In genomic region chr15:62067448-62068044, GRCh38 we compare ENCODE assay signal across 8 cellular contexts. TPM values are rescaled to one million over a fixed set of nuclear protein-coding genes. Genes with fewer than 3 reads are reported as not detected.
DNase-seq lines count a peak whose midpoint lies in the region; ATAC-seq, FAIRE-seq and TF ChIP-seq lines count a peak whose summit lies in the region.

No MANE protein-coding gene starts in this region.

- no peaks in the 10 kb centered on the region for H3K79me2 ChIP-seq in H1 (ENCODE audit: control insufficient read depth in 1 of 2, insufficient read depth in 2 of 2, low read length in 2 of 2)

- no peak overlapping the region for H2BK20ac ChIP-seq in H1 (ENCODE audit: low read length)

- H4K91ac ChIP-seq in H1 (replicated peaks; ENCODE audit: insufficient read length, low read length) = no peak overlapping the region

- peak overlapping the region; percentile 89 for H3K4me3 ChIP-seq in CD4-positive, CD25-positive, alpha-beta regulatory T cell (ENCODE audit: low read depth, low read length)
- H3K4me3 ChIP-seq in HEK293 (ENCODE audit: low read depth, low read length) (peak overlapping the region; percentile 22), H1 (ENCODE audit: extremely low read depth in 1 of 4, insufficient read depth in 2 of 4, low read depth in 3 of 4, low read length in 4 of 4) (peak overlapping the region; percentile 7 to 48 (median 18); a peak in 7 of 8 replicates), mucosa of rectum (ENCODE audit: low read length in 2 of 2) (peak overlapping the region; percentile 70 to 71), thyroid gland (replicated peaks in 1 of 3) (peak overlapping the region in 2 of 3 donors; percentile 39 to 53)

- peak overlapping the region; percentile 88 to 94 (median 90) for H3K4me3 Mint-ChIP-seq in CD4-positive, CD25-positive, alpha-beta regulatory T cell
- H3K4me3 Mint-ChIP-seq in activated B cell treated with CpG ODN at 0.5 μM for 24 hours = peak overlapping the region; percentile 80

- intact Hi-C loops in activated B cell treated with CpG ODN at 0.5 μM for 24 hours (cut with micrococcal nuclease) = loop anchor here (1.0 to 10.0 kb wide), 3 partner anchors 7 to 1673 kb away; partner anchors contain the start of genes ANXA2 and VPS13C
- intact Hi-C loops in thyroid gland (cut with DNase I) = no loop called here

- peak; percentile 60 to 69 for ATAC-seq in CD4-positive, CD25-positive, alpha-beta regulatory T cell (ENCODE audit: low read depth in 2 of 2)
- ATAC-seq in activated B cell treated with CpG ODN at 0.5 μM for 24 hours (ENCODE audit: low read depth) = peak; percentile 66

- H3K9me3 Mint-ChIP-seq in CD4-positive, CD25-positive, alpha-beta regulatory T cell = no peaks in the 10 kb centered on the region
- no peaks in the 10 kb centered on the region for H3K9me3 Mint-ChIP-seq in activated B cell treated with CpG ODN at 0.5 μM for 24 hours

- no peak overlapping the region for H3K23ac ChIP-seq in H1 (ENCODE audit: insufficient read length)

- H2BK15ac ChIP-seq in H1 (ENCODE audit: low read length) = no peak overlapping the region

- peaks cover 23% of the 10 kb centered on the region for H3K27me3 ChIP-seq in CD4-positive, CD25-positive, alpha-beta regulatory T cell (ENCODE audit: control insufficient read depth, insufficient read depth, low read length)
- H3K27me3 ChIP-seq in H1 (replicated peaks in 1 of 4; ENCODE audit: control insufficient read depth in 3 of 4, extremely low read depth in 1 of 4, insufficient read depth in 3 of 4, low read length in 3 of 4) (peaks cover 15 to 45% (median 35%) of the 10 kb centered on the region in 4 experiments), mucosa of rectum (ENCODE audit: control insufficient read depth in 2 of 2, insufficient read depth in 2 of 2, low read length in 2 of 2) (no peaks in the 10 kb centered on the region), thyroid gland (no peaks in the 10 kb centered on the region)

- H3K23me2 ChIP-seq in H1 (ENCODE audit: low read depth, low read length) = peaks cover 9% of the 10 kb centered on the region; the same call in 1 of the 2 replicates

- FAIRE-seq in H1 (lab: Jason Lieb, UNC) = no peak

- peaks cover 28% of the 10 kb centered on the region for H3K4me1 ChIP-seq in CD4-positive, CD25-positive, alpha-beta regulatory T cell (ENCODE audit: control insufficient read depth, insufficient read depth, low read length, poor library complexity, severe bottlenecking)
- no peaks in the 10 kb centered on the region for H3K4me1 ChIP-seq in HEK293 (ENCODE audit: control insufficient read depth, insufficient read depth, low read length)
- H3K4me1 ChIP-seq in H1 (replicated peaks in 1 of 4; ENCODE audit: control insufficient read depth in 3 of 4, insufficient read depth in 4 of 4, low read length in 3 of 4) = peaks cover 3 to 7% (median 6%) of the 10 kb centered on the region in 4 experiments; a peak in 4 of 7 replicates
- peaks cover 7 to 11% of the 10 kb centered on the region in 2 donors for H3K4me1 ChIP-seq in mucosa of rectum (ENCODE audit: control insufficient read depth in 2 of 2, insufficient read depth in 2 of 2, low read length in 2 of 2)
- peaks cover 4 to 13% of the 10 kb centered on the region in 2 donors for H3K4me1 ChIP-seq in thyroid gland

- H3K36me3 ChIP-seq in CD4-positive, CD25-positive, alpha-beta regulatory T cell (ENCODE audit: control insufficient read depth, insufficient read depth, low read length) = no peaks in the 10 kb centered on the region
- H3K36me3 ChIP-seq in HEK293 (ENCODE audit: control insufficient read depth in 2 of 2, insufficient read depth in 1 of 2, low read length in 2 of 2) = no peaks in the 10 kb centered on the region
- H3K36me3 ChIP-seq in H1 (ENCODE audit: control insufficient read depth in 2 of 4, insufficient read depth in 4 of 4, low read length in 3 of 4) = no peaks in the 10 kb centered on the region
- H3K36me3 ChIP-seq in mucosa of rectum (ENCODE audit: control insufficient read depth in 2 of 2, insufficient read depth in 2 of 2, low read length in 2 of 2) = no peaks in the 10 kb centered on the region
- H3K36me3 ChIP-seq in thyroid gland = no peaks in the 10 kb centered on the region

- peak overlapping the region in 1 of 3 donors; percentile 87 for H3K27ac Mint-ChIP-seq in CD4-positive, CD25-positive, alpha-beta regulatory T cell
- peak overlapping the region; percentile 41 for H3K27ac Mint-ChIP-seq in activated B cell treated with CpG ODN at 0.5 μM for 24 hours

- POLR2A ChIA-PET in HEK293 (lab: Yijun Ruan, JAX) = interaction anchor here (0.5 to 1.4 kb wide), 2 partner anchors 9 to 839 kb away, joined by 3 read pairs; partner anchors contain the start of gene RORA
- POLR2A ChIA-PET in activated B cell treated with CpG ODN at 0.5 μM for 24 hours (lab: Charles Lee) = interaction anchor here (1.0 kb wide), 1 partner anchor 41 kb away, joined by 4 read pairs; no protein-coding TSS in a partner anchor
- POLR2A ChIA-PET in H1 (lab: Charles Lee; ENCODE audit: partially characterized antibody) = interaction anchor here (1.0 kb wide), 1 partner anchor 8 kb away, joined by 3 read pairs; no protein-coding TSS in a partner anchor

- peak; percentile 39 for TF ChIP-seq CTCF in HEK293 (tag by site-specific recombination; IDR thresholded peaks at IDR 0.05)
- no peak for TF ChIP-seq CTCF in activated B cell treated with CpG ODN at 0.5 μM for 24 hours (IDR thresholded peaks at IDR 0.05)
- peak in 2 of 3 experiments; percentile 1 to 3; a peak in 2 of 4 replicates for TF ChIP-seq CTCF in H1 (IDR thresholded peaks at IDR 0.05; ENCODE audit: control extremely low read depth in 1 of 3, insufficient read depth in 1 of 3, low read depth in 1 of 3, low read length in 3 of 3)
- no peak for TF ChIP-seq CTCF in thyroid gland (IDR thresholded peaks at IDR 0.05)

- 0 out of 2 replicates have a peak overlapping the region, but pooled peaks have one; percentile 2 for H3K18ac ChIP-seq in H1 (ENCODE audit: extremely low read depth, low read length)

- peak overlapping the region; percentile 62 to 70 for H3K4me2 ChIP-seq in H1 (ENCODE audit: insufficient read depth in 1 of 2, low read depth in 2 of 2, low read length in 2 of 2)

- peaks cover 14 to 34% (median 26%) of the 10 kb centered on the region in 4 donors for H3K4me1 Mint-ChIP-seq in CD4-positive, CD25-positive, alpha-beta regulatory T cell
- peaks cover 20% of the 10 kb centered on the region for H3K4me1 Mint-ChIP-seq in activated B cell treated with CpG ODN at 0.5 μM for 24 hours

- WGBS in H1 (ENCODE audit: extremely low coverage in 1 of 2, insufficient coverage in 1 of 2, insufficient read length in 1 of 2, insufficient replicate concordance in 2 of 2, low coverage in 1 of 2, low lambda C conversion rate in 2 of 2, missing lambda C conversion rate in 1 of 2), 2 experiments = 6% methylated on average over 18 of the region's 62 CpGs; no CpG with 5 or more reads in 1 of the 2 experiments
- 2 to 5% methylated on average over 8 to 14 of the region's 62 CpGs for WGBS in thyroid gland, 2 donors

- no peak overlapping the region for H2AK5ac ChIP-seq in H1 (ENCODE audit: low read depth, low read length)

- no peaks in the 10 kb centered on the region for H3K36me3 Mint-ChIP-seq in CD4-positive, CD25-positive, alpha-beta regulatory T cell
- H3K36me3 Mint-ChIP-seq in activated B cell treated with CpG ODN at 0.5 μM for 24 hours (ENCODE audit: low read depth) = no peaks in the 10 kb centered on the region

- peak in 2 of 3 donors; percentile 18 to 37 for DNase-seq in CD4-positive, CD25-positive, alpha-beta regulatory T cell
- DNase-seq in activated B cell treated with CpG ODN at 0.5 μM for 24 hours (no peak), H1 (ENCODE audit: low read depth in 1 of 2, low spot score in 2 of 2) (peak in 1 of 2 experiments; percentile 70), thyroid gland (peak; percentile 37 to 42), Kasumi-1 (lab: John Stamatoyannopoulos, UW) (no peak), NCI-H2029 treated with DMSO at 0.1 percent for 48 hours (lab: John Stamatoyannopoulos, UW) (no peak)

- H3K56ac ChIP-seq in H1 (replicated peaks; ENCODE audit: insufficient read length, low read depth, low read length) = no peak overlapping the region

- H4K20me1 ChIP-seq in H1 (replicated peaks in 1 of 2; ENCODE audit: control insufficient read depth in 1 of 2, insufficient read depth in 2 of 2, low read length in 2 of 2) = peaks cover 0 to 5% of the 10 kb centered on the region in 2 experiments

- TF ChIP-seq RAD21 in H1 (IDR thresholded peaks at IDR 0.05 in 1 of 2, conservative IDR thresholded peaks at IDR 0.05 in 1 of 2; ENCODE audit: low read depth in 2 of 2, low read length in 2 of 2) = no peak

- H3K9ac ChIP-seq in H1 (replicated peaks in 1 of 4; ENCODE audit: extremely low read depth in 1 of 4, low read depth in 3 of 4, low read length in 3 of 4) (no peak overlapping the region), mucosa of rectum (ENCODE audit: low read depth in 1 of 2, low read length in 2 of 2) (peak overlapping the region in 1 of 2 donors; percentile 38)

- no peaks in the 10 kb centered on the region for H3K9me3 ChIP-seq in CD4-positive, CD25-positive, alpha-beta regulatory T cell (ENCODE audit: control insufficient read depth in 2 of 2, low read length in 2 of 2)
- no peaks in the 10 kb centered on the region for H3K9me3 ChIP-seq in HEK293 (ENCODE audit: control insufficient read depth, insufficient read depth, low read depth, low read length)
- no peaks in the 10 kb centered on the region for H3K9me3 ChIP-seq in H1 (ENCODE audit: insufficient read depth in 2 of 2, low read depth in 1 of 2, low read length in 1 of 2)
- H3K9me3 ChIP-seq in mucosa of rectum (ENCODE audit: control insufficient read depth in 2 of 2, low read length in 2 of 2) = no peaks in the 10 kb centered on the region
- no peaks in the 10 kb centered on the region for H3K9me3 ChIP-seq in thyroid gland

- no peak overlapping the region for H2BK12ac ChIP-seq in H1 (ENCODE audit: low read depth, low read length)

- H2AFZ ChIP-seq in H1 (ENCODE audit: low read length) = no peak overlapping the region

- CTCF ChIA-PET in HEK293 (lab: Yijun Ruan, JAX) = interaction anchor here (0.6 to 0.7 kb wide), 2 partner anchors 20 to 1533 kb away, joined by 3 read pairs; no protein-coding TSS in a partner anchor
- CTCF ChIA-PET in activated B cell treated with CpG ODN at 0.5 μM for 24 hours (lab: Charles Lee) = interaction anchor here (1.2 to 1.6 kb wide), 2 partner anchors 41 to 233 kb away, joined by 3 to 4 read pairs; no protein-coding TSS in a partner anchor
- CTCF ChIA-PET in H1 (lab: Charles Lee; ENCODE audit: partially characterized antibody) = interaction anchor here (0.6 to 1.5 kb wide), 6 partner anchors 70 to 277 kb away, joined by 3 to 5 read pairs (median 3); no protein-coding TSS in a partner anchor

- no peak overlapping the region for H3K27ac ChIP-seq in CD4-positive, CD25-positive, alpha-beta regulatory T cell (ENCODE audit: insufficient read depth, low read length, poor library complexity, severe bottlenecking)
- H3K27ac ChIP-seq in HEK293 (ENCODE audit: extremely low read depth, low read depth, low read length) (peak overlapping the region; percentile 41; the same call in 1 of the 2 replicates), H1 (ENCODE audit: low read depth, low read length) (no peak overlapping the region), mucosa of rectum (ENCODE audit: low read depth in 2 of 2, low read length in 2 of 2) (no peak overlapping the region), thyroid gland (no peak overlapping the region)

- H3K4ac ChIP-seq in H1 (replicated peaks; ENCODE audit: insufficient read length, low read depth, low read length) = no peak overlapping the region

- H2BK5ac ChIP-seq in H1 (ENCODE audit: low read depth, low read length) = no peak overlapping the region

- H3K79me1 ChIP-seq in H1 (ENCODE audit: low read depth, low read length) = no peaks in the 10 kb centered on the region

- no peak for TF ChIP-seq EP300 in H1 (IDR thresholded peaks at IDR 0.05; ENCODE audit: borderline replicate concordance in 1 of 2, low read depth in 2 of 2, low read length in 2 of 2)

- peaks cover 53% of the 10 kb centered on the region for H3K27me3 Mint-ChIP-seq in CD4-positive, CD25-positive, alpha-beta regulatory T cell
- H3K27me3 Mint-ChIP-seq in activated B cell treated with CpG ODN at 0.5 μM for 24 hours = peaks cover 18% of the 10 kb centered on the region

- no peak overlapping the region for H2BK120ac ChIP-seq in H1 (replicated peaks; ENCODE audit: low read depth, low read length)

- no peak overlapping the region for H4K5ac ChIP-seq in H1 (ENCODE audit: insufficient read length, low read depth, low read length)

- TF ChIP-seq POLR2A in H1 (IDR thresholded peaks at IDR 0.05; ENCODE audit: control extremely low read depth in 1 of 2, low read depth in 2 of 2, low read length in 2 of 2) (no peak), thyroid gland (IDR thresholded peaks at IDR 0.05) (no peak)

- no peak overlapping the region for H3K14ac ChIP-seq in H1 (ENCODE audit: insufficient read length)

- no peak overlapping the region; the same call in 1 of the 2 replicates for H4K8ac ChIP-seq in H1 (ENCODE audit: extremely low read depth, insufficient read depth, low read length)

RNA-seq across cellular contexts. Expression of gene C2CD4A, which starts 0.8 kb away (rescaled TPM):
- total RNA-seq in CD4-positive, CD25-positive, alpha-beta regulatory T cell = 0.17 TPM
- under 1 TPM; 0.10 to 0.28 (median 0.12) TPM for polyA plus RNA-seq in CD4-positive, CD25-positive, alpha-beta regulatory T cell
- total RNA-seq in activated B cell treated with CpG ODN at 0.5 μM for 24 hours (not detected in 2 replicates), thyroid gland (under 1 TPM in 3 of 4 donors, not detected in 1; 0.22 to 0.39 (median 0.25) TPM)
- not detected in 2 replicates for total RNA-seq in H1 (2021; fragmentation: NEBNext Ultra II Directional; extraction: Animal tissue kit (Norgen Biotek cat#: 25700))
- polyA plus RNA-seq in H1 (2011; rRNA removed) = not detected in 2 replicates
- polyA plus RNA-seq in H1 (2011; cell fraction: cytosol; rRNA removed) = not detected
- not detected for polyA plus RNA-seq in H1 (2011; cell fraction: nucleus; rRNA removed)
- 0.10 TPM in 1 of 4 replicates, not detected in the others for polyA plus RNA-seq in H1 (2012, experiment 1 of 2)
- polyA plus RNA-seq in H1 (2012, experiment 2 of 2) = 0.04 TPM
- 0.04 TPM for polyA plus RNA-seq in H1 (2013, experiment 1 of 2)
- 0.04 TPM for polyA plus RNA-seq in H1 (2013, experiment 2 of 2)
- not detected in 2 replicates for polyA minus RNA-seq in H1 (2011; rRNA and poly(A)+ RNA removed)
- not detected for polyA minus RNA-seq in H1 (2011; cell fraction: cytosol; rRNA and poly(A)+ RNA removed)
- 0.40 TPM for polyA minus RNA-seq in H1 (2011; cell fraction: nucleus; rRNA and poly(A)+ RNA removed)

RNA-seq across cellular contexts. Expression of gene VPS13C, which starts 7.3 kb away (rescaled TPM):
- total RNA-seq in CD4-positive, CD25-positive, alpha-beta regulatory T cell = 150 TPM
- 10 to 100 TPM; 11.2 to 17.4 (median 13.8) TPM for polyA plus RNA-seq in CD4-positive, CD25-positive, alpha-beta regulatory T cell
- total RNA-seq in activated B cell treated with CpG ODN at 0.5 μM for 24 hours (140 and 172 TPM in 2 replicates), thyroid gland (100 to 1,000 TPM in 3 of 4 donors, 10 to 100 TPM in 1; 99.4 to 159 (median 119) TPM)
- 14.1 and 18.8 TPM in 2 replicates for total RNA-seq in H1 (2021; fragmentation: NEBNext Ultra II Directional; extraction: Animal tissue kit (Norgen Biotek cat#: 25700))
- polyA plus RNA-seq in H1 (2011; rRNA removed) = 3.0 and 4.8 TPM in 2 replicates
- polyA plus RNA-seq in H1 (2011; cell fraction: cytosol; rRNA removed) = 4.7 TPM
- polyA plus RNA-seq in H1 (2011; cell fraction: nucleus; rRNA removed) = 4.3 TPM
- polyA plus RNA-seq in H1 (2012, experiment 1 of 2) = 4.8 to 7.2 TPM (median 6.1 TPM) in 4 replicates
- 0.42 TPM for polyA plus RNA-seq in H1 (2012, experiment 2 of 2)
- 11.0 TPM for polyA plus RNA-seq in H1 (2013, experiment 1 of 2)
- 8.7 TPM for polyA plus RNA-seq in H1 (2013, experiment 2 of 2)
- 25.1 and 42.6 TPM in 2 replicates for polyA minus RNA-seq in H1 (2011; rRNA and poly(A)+ RNA removed)
- polyA minus RNA-seq in H1 (2011; cell fraction: cytosol; rRNA and poly(A)+ RNA removed) = 18.9 TPM
- 51.5 TPM for polyA minus RNA-seq in H1 (2011; cell fraction: nucleus; rRNA and poly(A)+ RNA removed)

Comparison
In these comparisons a context has a peak if more than half of its experiments do, and no peak if none do; other contexts are left out.
1. DNase-seq: peak in CD4-positive, CD25-positive, alpha-beta regulatory T cell (2 of 3) and thyroid gland (2 of 2); none in activated B cell treated with CpG ODN at 0.5 μM for 24 hours (single experiment), Kasumi-1 (0 of 2) and NCI-H2029 treated with DMSO at 0.1 percent for 48 hours (single experiment).
2. H3K4me3 ChIP-seq: peak in every context shown above with its lines; median percentile 89 in CD4-positive, CD25-positive, alpha-beta regulatory T cell; 70 in mucosa of rectum; 46 in thyroid gland; 22 in HEK293; 18 in H1.
3. CTCF ChIP-seq: peak in HEK293 (single experiment) and H1 (2 of 3); none in activated B cell treated with CpG ODN at 0.5 μM for 24 hours (single experiment) and thyroid gland (0 of 6).